19 cellular contexts compared by ENCODE assay signal in genomic region chr1:8794605-8795004, GRCh38. TPM values are rescaled to one million over a fixed set of nuclear protein-coding genes. Genes with fewer than 3 reads are reported as not detected.
DNase-seq lines count a peak whose midpoint lies in the region; ATAC-seq and TF ChIP-seq lines count a peak whose summit lies in the region.
"Had no signal": no experiment of that assay in that cellular context is flagged by ENCODE, and none has a peak within 500 bp of the region (broad histone marks: within the 10 kb centered on the region; RNA-seq: fewer than 3 reads in every experiment).

No MANE protein-coding gene starts in this region.

- ATAC-seq in WTC11: peak; percentile 72
- ATAC-seq in right lobe of liver: peak; percentile 56 to 77 (median 70)

- CTCF ChIA-PET in WTC11 (lab: Charles Lee): interaction anchor here (0.6 to 1.7 kb wide), 7 partner anchors 9 to 210 kb away, joined by 3 to 10 read pairs (median 3); no protein-coding TSS in a partner anchor

- 0 out of 2 replicates have a peak, but pooled peaks cover 3% of the 10 kb centered on the region for H3K36me3 Mint-ChIP-seq in WTC11

- DNase-seq in NCI-H146 (lab: John Stamatoyannopoulos, UW) (peak; percentile 14), NCI-H146 treated with DMSO at 0.1 percent for 48 hours (lab: John Stamatoyannopoulos, UW; ENCODE audit: unreplicated experiment) (no peak), LNCaP clone FGC (ENCODE audit: low read depth) (no peak), WTC11 (ENCODE audit: low spot score) (peak; percentile 26), right lobe of liver (no peak), MV-4-11 (lab: John Stamatoyannopoulos, UW) (no peak), GM19240 (ENCODE audit: insufficient read length, low spot score) (no peak), GM19238 (ENCODE audit: insufficient read length, low spot score) (no peak)
- DNase-seq: activated CD4-positive, alpha-beta T cell treated with anti-CD3 and anti-CD28 coated beads for 1 hour; activated effector memory CD4-positive, alpha-beta T cell treated with Interleukin-2 at 50 U/mL for 16 hours; BE2C; DMS 273 treated with DMSO at 0.1 percent for 48 hours; NCI-H1417 treated with DMSO at 0.1 percent for 48 hours; nucleus accumbens had no signal

- no peaks in the 10 kb centered on the region for H3K9me3 Mint-ChIP-seq in WTC11

- H3K27ac ChIP-seq in right lobe of liver: no peak overlapping the region
- H3K27ac ChIP-seq: cardiac muscle cell, KMS-11, right atrium auricular region, SK-N-MC had no signal

- no peak for TF ChIP-seq POLR2A in right lobe of liver (IDR thresholded peaks at IDR 0.05)

- intact Hi-C loops in right lobe of liver (cut with DNase I): no loop called here

- no peak overlapping the region for H3K4me3 Mint-ChIP-seq in WTC11

- no peaks in the 10 kb centered on the region for H3K36me3 ChIP-seq in right lobe of liver
- H3K36me3 ChIP-seq: BE2C, cardiac muscle cell, HAP-1, right atrium auricular region had no signal

- 0 out of 2 replicates have a peak, but pooled peaks have one; percentile 5 for TF ChIP-seq CTCF in LNCaP clone FGC (IDR thresholded peaks at IDR 0.05; ENCODE audit: control insufficient read depth, extremely low read depth, insufficient read depth)
- TF ChIP-seq CTCF in WTC11 (IDR thresholded peaks at IDR 0.05): no peak
- peak in 1 of 4 donors; percentile 10 for TF ChIP-seq CTCF in right lobe of liver (IDR thresholded peaks at IDR 0.05)

- no peak overlapping the region for H3K4me3 ChIP-seq in LNCaP clone FGC (ENCODE audit: low read depth, low read length)
- H3K4me3 ChIP-seq in right lobe of liver: no peak overlapping the region
- H3K4me3 ChIP-seq: cardiac muscle cell, HAP-1, right atrium auricular region, SK-N-MC had no signal

- H3K27ac Mint-ChIP-seq in WTC11: peak overlapping the region; percentile 73

- no peaks in the 10 kb centered on the region for H3K27me3 Mint-ChIP-seq in WTC11 (ENCODE audit: low read depth)

- peaks cover 58% of the 10 kb centered on the region for H3K4me1 Mint-ChIP-seq in WTC11

- H3K4me1 ChIP-seq in right lobe of liver: peaks cover 0 to 4% (median 0%) of the 10 kb centered on the region in 4 donors
- H3K4me1 ChIP-seq: BE2C, right atrium auricular region had no signal

- POLR2A ChIA-PET in WTC11 (lab: Charles Lee): no interaction called here

- H3K9me3 ChIP-seq in right lobe of liver: no peaks in the 10 kb centered on the region
- H3K9me3 ChIP-seq: BE2C, HAP-1, right atrium auricular region had no signal

- no peaks in the 10 kb centered on the region for H3K27me3 ChIP-seq in right lobe of liver
- H3K27me3 ChIP-seq: BE2C, cardiac muscle cell, right atrium auricular region had no signal

- 45% methylated on average over 3 of the region's 3 CpGs for WGBS in right lobe of liver (ENCODE audit: insufficient coverage, low coverage, low lambda C conversion rate, missing lambda C conversion rate)

TF ChIP-seq in WTC11, 78 proteins besides CTCF, POLR2A, EP300 and RAD21:
- no peak for TF ChIP-seq STAT6 (CRISPR knock-in tag; conservative IDR thresholded peaks at IDR 0.05; ENCODE audit: low read depth)
- no peak for TF ChIP-seq NFATC4 (CRISPR knock-in tag; IDR thresholded peaks at IDR 0.05)
- TF ChIP-seq ATF6 (CRISPR knock-in tag; IDR thresholded peaks at IDR 0.05): no peak

RNA-seq across cellular contexts. Expression of gene RERE, which starts 22.8 kb away (rescaled TPM):
- total RNA-seq in WTC11 (2021) (122 to 161 TPM (median 124 TPM) in 3 replicates), right lobe of liver (10 to 100 TPM; 17.5 to 38.4 (median 25.0) TPM)

Comparison
In these comparisons a context has a peak if more than half of its experiments do, and no peak if none do; other contexts are left out.
1. DNase-seq: peak in NCI-H146 (single experiment) and WTC11 (single experiment); none in NCI-H146 treated with DMSO at 0.1 percent for 48 hours (single experiment), LNCaP clone FGC (single experiment), right lobe of liver (0 of 3), MV-4-11 (single experiment), GM19240 (single experiment) and GM19238 (single experiment).